ENCODE assay signal across 34 cellular contexts in the genomic region with DNA sequence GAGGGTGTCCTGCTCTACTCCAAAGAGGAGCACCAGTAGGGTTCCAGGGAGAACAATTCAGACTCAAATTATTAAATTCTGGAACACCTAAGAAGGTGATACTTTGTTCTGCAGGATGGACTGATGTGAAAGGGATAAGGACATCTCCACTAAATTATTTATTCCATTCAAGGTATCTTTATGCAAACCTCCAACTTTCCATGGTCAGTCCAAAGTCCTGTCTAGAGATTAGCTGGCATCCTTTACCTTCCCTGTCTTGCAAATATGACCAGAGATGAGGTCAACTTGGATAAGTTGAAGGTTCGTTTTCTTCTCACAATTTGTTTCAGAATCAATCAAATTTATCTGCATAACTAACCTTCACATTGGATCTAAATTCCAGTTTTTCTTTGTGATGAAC.
"Had no signal": no experiment of that assay in that cellular context is flagged by ENCODE, and none has a peak within 500 bp of the region (broad histone marks: within the 10 kb centered on the region; RNA-seq: fewer than 3 reads in every experiment).

No MANE protein-coding gene starts in this region.

- H3K4me2 ChIP-seq: KMS-11 had no signal

- H3K9ac ChIP-seq: KMS-11 had no signal

- DNase-seq: Karpas-422, Kasumi-1, MG63, MM.1S, MV-4-11, NCI-H1048, NCI-H1092, NCI-H1092 treated with DMSO at 0.1 percent for 48 hours, NCI-H1105, NCI-H1105 treated with DMSO at 0.1 percent for 48 hours, NCI-H1417, NCI-H1417 treated with DMSO at 0.1 percent for 48 hours, NCI-H1436, NCI-H1436 treated with DMSO at 0.1 percent for 48 hours, NCI-H146, NCI-H1694, NCI-H1694 treated with DMSO at 0.1 percent for 48 hours, NCI-H187, NCI-H187 treated with DMSO at 0.1 percent for 48 hours, NCI-H1930, NCI-H2029, NCI-H2029 treated with DMSO at 0.1 percent for 48 hours, NCI-H2081, NCI-H2081 treated with DMSO at 0.1 percent for 48 hours, NCI-H2107, NCI-H2171, NCI-H2171 treated with DMSO at 0.1 percent for 48 hours, NCI-H2227 treated with DMSO at 0.1 percent for 48 hours, NCI-H226, NCI-H345, NCI-H446, NCI-H446 treated with DMSO at 0.1 percent for 48 hours, NCI-H510A had no signal

- H3K27ac ChIP-seq: KMS-11 had no signal

- H3K9me3 ChIP-seq: MG63 had no signal

- H3K36me3 ChIP-seq: MG63 had no signal

- H3K4me3 ChIP-seq: MG63 had no signal
